ENCODE assay signal across 2 cellular contexts in the genomic region with DNA sequence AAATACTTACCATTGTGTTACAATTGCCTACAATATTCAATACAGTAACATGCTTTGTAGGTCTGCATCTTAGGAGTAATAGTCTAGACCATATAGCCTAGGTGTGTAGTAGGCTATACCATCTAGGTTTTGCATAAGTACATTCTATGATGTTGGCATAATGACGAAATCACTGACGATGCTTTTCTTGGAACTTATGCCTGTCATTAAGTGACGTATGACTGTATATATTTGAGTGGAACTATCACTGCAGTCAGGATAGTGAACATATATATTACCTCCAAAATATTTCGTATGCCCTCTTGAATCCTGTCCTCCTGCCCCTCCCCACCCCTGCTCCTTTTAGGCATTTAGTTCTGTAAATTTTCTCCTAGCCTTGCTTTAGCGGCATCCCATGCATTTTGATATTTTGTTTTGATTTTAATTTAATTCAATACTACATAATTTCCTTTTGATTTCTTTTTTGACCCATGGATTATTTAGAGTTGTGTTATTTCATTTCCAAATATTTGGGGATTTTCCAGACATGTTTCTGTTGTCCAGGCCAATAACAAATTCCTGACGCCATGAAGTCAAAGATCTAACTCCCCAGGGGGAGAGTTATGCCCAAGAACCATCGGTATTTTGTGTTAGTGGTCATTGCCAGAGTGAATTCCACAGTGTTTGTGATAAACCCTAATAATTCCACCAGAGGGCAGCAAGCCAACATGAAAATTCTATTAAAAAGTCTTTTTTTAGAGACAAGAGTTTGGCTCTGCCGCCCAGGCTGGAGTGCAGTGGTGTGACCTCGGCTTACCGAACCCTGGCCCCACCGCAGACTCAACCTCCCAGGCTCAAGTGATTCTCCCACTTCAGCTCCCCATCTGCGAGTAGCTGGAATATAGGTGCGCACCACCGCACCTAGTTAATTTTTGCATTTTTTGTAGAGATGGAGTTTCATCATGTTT.
TF ChIP-seq lines count a peak whose summit lies in the region.

No MANE protein-coding gene starts in this region.

TF ChIP-seq in SK-N-SH treated with all-trans-retinoic acid at 6 μM for 48 hours, 23 proteins besides CTCF, POLR2A, EP300 and RAD21 (continued from another document):
- TF ChIP-seq ISL1 (CRISPR knock-in tag; IDR thresholded peaks at IDR 0.05) (no peak), BACH2 (CRISPR knock-in tag; IDR thresholded peaks at IDR 0.05; ENCODE audit: borderline replicate concordance) (no peak), ZNF70 (CRISPR knock-in tag; IDR thresholded peaks at IDR 0.05) (no peak), CSDC2 (CRISPR knock-in tag; IDR thresholded peaks at IDR 0.05) (no peak), ESRRG (CRISPR knock-in tag; IDR thresholded peaks at IDR 0.05) (no peak), RARB (CRISPR knock-in tag; IDR thresholded peaks at IDR 0.05) (no peak), ZFP3 (CRISPR knock-in tag; IDR thresholded peaks at IDR 0.05) (no peak), ZC3H10 (CRISPR knock-in tag; IDR thresholded peaks at IDR 0.05) (no peak), TCF4 (CRISPR knock-in tag; IDR thresholded peaks at IDR 0.05; ENCODE audit: borderline replicate concordance) (no peak), ZNF565 (CRISPR knock-in tag; conservative IDR thresholded peaks at IDR 0.05; ENCODE audit: low read depth) (no peak)
- TF ChIP-seq, protein P1, sequence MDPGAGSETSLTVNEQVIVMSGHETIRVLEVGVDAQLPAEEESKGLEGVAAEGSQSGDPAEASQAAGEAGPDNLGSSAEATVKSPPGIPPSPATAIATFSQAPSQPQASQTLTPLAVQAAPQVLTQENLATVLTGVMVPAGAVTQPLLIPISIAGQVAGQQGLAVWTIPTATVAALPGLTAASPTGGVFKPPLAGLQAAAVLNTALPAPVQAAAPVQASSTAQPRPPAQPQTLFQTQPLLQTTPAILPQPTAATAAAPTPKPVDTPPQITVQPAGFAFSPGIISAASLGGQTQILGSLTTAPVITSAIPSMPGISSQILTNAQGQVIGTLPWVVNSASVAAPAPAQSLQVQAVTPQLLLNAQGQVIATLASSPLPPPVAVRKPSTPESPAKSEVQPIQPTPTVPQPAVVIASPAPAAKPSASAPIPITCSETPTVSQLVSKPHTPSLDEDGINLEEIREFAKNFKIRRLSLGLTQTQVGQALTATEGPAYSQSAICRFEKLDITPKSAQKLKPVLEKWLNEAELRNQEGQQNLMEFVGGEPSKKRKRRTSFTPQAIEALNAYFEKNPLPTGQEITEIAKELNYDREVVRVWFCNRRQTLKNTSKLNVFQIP (CRISPR knock-in tag; IDR thresholded peaks at IDR 0.05; ENCODE audit: borderline replicate concordance, low read depth), result no peak
- TF ChIP-seq, protein P2, sequence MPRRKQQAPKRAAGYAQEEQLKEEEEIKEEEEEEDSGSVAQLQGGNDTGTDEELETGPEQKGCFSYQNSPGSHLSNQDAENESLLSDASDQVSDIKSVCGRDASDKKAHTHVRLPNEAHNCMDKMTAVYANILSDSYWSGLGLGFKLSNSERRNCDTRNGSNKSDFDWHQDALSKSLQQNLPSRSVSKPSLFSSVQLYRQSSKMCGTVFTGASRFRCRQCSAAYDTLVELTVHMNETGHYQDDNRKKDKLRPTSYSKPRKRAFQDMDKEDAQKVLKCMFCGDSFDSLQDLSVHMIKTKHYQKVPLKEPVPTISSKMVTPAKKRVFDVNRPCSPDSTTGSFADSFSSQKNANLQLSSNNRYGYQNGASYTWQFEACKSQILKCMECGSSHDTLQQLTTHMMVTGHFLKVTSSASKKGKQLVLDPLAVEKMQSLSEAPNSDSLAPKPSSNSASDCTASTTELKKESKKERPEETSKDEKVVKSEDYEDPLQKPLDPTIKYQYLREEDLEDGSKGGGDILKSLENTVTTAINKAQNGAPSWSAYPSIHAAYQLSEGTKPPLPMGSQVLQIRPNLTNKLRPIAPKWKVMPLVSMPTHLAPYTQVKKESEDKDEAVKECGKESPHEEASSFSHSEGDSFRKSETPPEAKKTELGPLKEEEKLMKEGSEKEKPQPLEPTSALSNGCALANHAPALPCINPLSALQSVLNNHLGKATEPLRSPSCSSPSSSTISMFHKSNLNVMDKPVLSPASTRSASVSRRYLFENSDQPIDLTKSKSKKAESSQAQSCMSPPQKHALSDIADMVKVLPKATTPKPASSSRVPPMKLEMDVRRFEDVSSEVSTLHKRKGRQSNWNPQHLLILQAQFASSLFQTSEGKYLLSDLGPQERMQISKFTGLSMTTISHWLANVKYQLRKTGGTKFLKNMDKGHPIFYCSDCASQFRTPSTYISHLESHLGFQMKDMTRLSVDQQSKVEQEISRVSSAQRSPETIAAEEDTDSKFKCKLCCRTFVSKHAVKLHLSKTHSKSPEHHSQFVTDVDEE (CRISPR knock-in tag; IDR thresholded peaks at IDR 0.05), result no peak
- TF ChIP-seq, protein P3, sequence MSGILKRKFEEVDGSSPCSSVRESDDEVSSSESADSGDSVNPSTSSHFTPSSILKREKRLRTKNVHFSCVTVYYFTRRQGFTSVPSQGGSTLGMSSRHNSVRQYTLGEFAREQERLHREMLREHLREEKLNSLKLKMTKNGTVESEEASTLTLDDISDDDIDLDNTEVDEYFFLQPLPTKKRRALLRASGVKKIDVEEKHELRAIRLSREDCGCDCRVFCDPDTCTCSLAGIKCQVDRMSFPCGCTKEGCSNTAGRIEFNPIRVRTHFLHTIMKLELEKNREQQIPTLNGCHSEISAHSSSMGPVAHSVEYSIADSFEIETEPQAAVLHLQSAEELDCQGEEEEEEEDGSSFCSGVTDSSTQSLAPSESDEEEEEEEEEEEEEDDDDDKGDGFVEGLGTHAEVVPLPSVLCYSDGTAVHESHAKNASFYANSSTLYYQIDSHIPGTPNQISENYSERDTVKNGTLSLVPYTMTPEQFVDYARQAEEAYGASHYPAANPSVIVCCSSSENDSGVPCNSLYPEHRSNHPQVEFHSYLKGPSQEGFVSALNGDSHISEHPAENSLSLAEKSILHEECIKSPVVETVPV (CRISPR knock-in tag; IDR thresholded peaks at IDR 0.05), result no peak
TF ChIP-seq in SK-N-SH treated with all-trans-retinoic acid at 6 μM for 48 hours: peak in this region for 0.

TF ChIP-seq in K562, 482 proteins besides CTCF, POLR2A, EP300 and RAD21 (continued from another document and continues in another):
- 0 out of 2 replicates have a peak, but pooled peaks have one; percentile 41 for TF ChIP-seq ZNF384 (IDR thresholded peaks at IDR 0.05; ENCODE audit: low read depth, low read length)
- TF ChIP-seq YBX1 (IDR thresholded peaks at IDR 0.05), result no peak
- TF ChIP-seq HNRNPK (IDR thresholded peaks at IDR 0.05; ENCODE audit: low read depth, low read length, poor library complexity, severe bottlenecking), result no peak
- 0 out of 2 replicates have a peak, but pooled peaks have one; percentile 17 for TF ChIP-seq FOXM1 (IDR thresholded peaks at IDR 0.05; ENCODE audit: low read depth)
- no peak for TF ChIP-seq FOXM1 (CRISPR knock-in tag; IDR thresholded peaks at IDR 0.05; ENCODE audit: low read depth)
- peak; percentile 29; the same call in 1 of the 2 replicates for TF ChIP-seq KHSRP (IDR thresholded peaks at IDR 0.05)
- TF ChIP-seq, protein P4, sequence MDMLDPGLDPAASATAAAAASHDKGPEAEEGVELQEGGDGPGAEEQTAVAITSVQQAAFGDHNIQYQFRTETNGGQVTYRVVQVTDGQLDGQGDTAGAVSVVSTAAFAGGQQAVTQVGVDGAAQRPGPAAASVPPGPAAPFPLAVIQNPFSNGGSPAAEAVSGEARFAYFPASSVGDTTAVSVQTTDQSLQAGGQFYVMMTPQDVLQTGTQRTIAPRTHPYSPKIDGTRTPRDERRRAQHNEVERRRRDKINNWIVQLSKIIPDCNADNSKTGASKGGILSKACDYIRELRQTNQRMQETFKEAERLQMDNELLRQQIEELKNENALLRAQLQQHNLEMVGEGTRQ (CRISPR knock-in tag; IDR thresholded peaks at IDR 0.05), result no peak
- TF ChIP-seq, protein P5, sequence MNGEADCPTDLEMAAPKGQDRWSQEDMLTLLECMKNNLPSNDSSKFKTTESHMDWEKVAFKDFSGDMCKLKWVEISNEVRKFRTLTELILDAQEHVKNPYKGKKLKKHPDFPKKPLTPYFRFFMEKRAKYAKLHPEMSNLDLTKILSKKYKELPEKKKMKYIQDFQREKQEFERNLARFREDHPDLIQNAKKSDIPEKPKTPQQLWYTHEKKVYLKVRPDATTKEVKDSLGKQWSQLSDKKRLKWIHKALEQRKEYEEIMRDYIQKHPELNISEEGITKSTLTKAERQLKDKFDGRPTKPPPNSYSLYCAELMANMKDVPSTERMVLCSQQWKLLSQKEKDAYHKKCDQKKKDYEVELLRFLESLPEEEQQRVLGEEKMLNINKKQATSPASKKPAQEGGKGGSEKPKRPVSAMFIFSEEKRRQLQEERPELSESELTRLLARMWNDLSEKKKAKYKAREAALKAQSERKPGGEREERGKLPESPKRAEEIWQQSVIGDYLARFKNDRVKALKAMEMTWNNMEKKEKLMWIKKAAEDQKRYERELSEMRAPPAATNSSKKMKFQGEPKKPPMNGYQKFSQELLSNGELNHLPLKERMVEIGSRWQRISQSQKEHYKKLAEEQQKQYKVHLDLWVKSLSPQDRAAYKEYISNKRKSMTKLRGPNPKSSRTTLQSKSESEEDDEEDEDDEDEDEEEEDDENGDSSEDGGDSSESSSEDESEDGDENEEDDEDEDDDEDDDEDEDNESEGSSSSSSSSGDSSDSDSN (IDR thresholded peaks at IDR 0.05; ENCODE audit: borderline replicate concordance in 1 of 2, low read depth in 2 of 2, low read length in 2 of 2), result no peak
- no peak; the same call in 1 of the 2 replicates for TF ChIP-seq CEBPG (CRISPR knock-in tag; IDR thresholded peaks at IDR 0.05)
- peak; percentile 17 to 47; a peak in 1 of 4 replicates for TF ChIP-seq CEBPG (tag; conservative IDR thresholded peaks at IDR 0.05 in 1 of 2, IDR thresholded peaks at IDR 0.05 in 1 of 2)
- peak; percentile 28; the same call in 1 of the 2 replicates for TF ChIP-seq TEAD4 (IDR thresholded peaks at IDR 0.05; ENCODE audit: low read length)
- TF ChIP-seq TEAD4 (CRISPR knock-in tag; IDR thresholded peaks at IDR 0.05; ENCODE audit: borderline replicate concordance), result no peak
- TF ChIP-seq GTF2A2 (tag; IDR thresholded peaks at IDR 0.05), result no peak
- TF ChIP-seq SMARCC2 (IDR thresholded peaks at IDR 0.05; ENCODE audit: low read depth), result peak; percentile 19; the same call in 1 of the 2 replicates
- TF ChIP-seq CREB1 (IDR thresholded peaks at IDR 0.05), result peak; percentile 91
- TF ChIP-seq CREB1 (CRISPR knock-in tag; IDR thresholded peaks at IDR 0.05), result peak; percentile 87
- TF ChIP-seq, protein P6, sequence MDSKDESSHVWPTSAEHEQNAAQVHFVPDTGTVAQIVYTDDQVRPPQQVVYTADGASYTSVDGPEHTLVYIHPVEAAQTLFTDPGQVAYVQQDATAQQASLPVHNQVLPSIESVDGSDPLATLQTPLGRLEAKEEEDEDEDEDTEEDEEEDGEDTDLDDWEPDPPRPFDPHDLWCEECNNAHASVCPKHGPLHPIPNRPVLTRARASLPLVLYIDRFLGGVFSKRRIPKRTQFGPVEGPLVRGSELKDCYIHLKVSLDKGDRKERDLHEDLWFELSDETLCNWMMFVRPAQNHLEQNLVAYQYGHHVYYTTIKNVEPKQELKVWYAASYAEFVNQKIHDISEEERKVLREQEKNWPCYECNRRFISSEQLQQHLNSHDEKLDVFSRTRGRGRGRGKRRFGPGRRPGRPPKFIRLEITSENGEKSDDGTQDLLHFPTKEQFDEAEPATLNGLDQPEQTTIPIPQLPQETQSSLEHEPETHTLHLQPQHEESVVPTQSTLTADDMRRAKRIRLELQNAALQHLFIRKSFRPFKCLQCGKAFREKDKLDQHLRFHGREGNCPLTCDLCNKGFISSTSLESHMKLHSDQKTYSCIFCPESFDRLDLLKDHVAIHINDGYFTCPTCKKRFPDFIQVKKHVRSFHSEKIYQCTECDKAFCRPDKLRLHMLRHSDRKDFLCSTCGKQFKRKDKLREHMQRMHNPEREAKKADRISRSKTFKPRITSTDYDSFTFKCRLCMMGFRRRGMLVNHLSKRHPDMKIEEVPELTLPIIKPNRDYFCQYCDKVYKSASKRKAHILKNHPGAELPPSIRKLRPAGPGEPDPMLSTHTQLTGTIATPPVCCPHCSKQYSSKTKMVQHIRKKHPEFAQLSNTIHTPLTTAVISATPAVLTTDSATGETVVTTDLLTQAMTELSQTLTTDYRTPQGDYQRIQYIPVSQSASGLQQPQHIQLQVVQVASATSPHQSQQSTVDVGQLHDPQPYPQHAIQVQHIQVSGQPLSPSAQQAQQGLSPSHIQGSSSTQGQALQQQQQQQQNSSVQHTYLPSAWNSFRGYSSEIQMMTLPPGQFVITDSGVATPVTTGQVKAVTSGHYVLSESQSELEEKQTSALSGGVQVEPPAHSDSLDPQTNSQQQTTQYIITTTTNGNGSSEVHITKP (IDR thresholded peaks at IDR 0.05; ENCODE audit: partially characterized antibody), result peak; percentile 67
- no peak for TF ChIP-seq MYNN (IDR thresholded peaks at IDR 0.05)
- TF ChIP-seq MYNN (CRISPR knock-in tag; IDR thresholded peaks at IDR 0.05), result no peak
- TF ChIP-seq, protein P7, sequence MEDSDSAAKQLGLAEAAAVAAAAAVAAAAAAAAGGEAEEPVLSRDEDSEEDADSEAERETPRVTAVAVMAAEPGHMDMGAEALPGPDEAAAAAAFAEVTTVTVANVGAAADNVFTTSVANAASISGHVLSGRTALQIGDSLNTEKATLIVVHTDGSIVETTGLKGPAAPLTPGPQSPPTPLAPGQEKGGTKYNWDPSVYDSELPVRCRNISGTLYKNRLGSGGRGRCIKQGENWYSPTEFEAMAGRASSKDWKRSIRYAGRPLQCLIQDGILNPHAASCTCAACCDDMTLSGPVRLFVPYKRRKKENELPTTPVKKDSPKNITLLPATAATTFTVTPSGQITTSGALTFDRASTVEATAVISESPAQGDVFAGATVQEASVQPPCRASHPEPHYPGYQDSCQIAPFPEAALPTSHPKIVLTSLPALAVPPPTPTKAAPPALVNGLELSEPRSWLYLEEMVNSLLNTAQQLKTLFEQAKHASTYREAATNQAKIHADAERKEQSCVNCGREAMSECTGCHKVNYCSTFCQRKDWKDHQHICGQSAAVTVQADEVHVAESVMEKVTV (CRISPR knock-in tag; IDR thresholded peaks at IDR 0.05), result peak; percentile 20; the same call in 1 of the 2 replicates
- 0 out of 2 replicates have a peak, but pooled peaks have one; percentile 15 for TF ChIP-seq MAFG (tag; conservative IDR thresholded peaks at IDR 0.05)
- TF ChIP-seq POLR2G (IDR thresholded peaks at IDR 0.05; ENCODE audit: low read depth, low read length), result no peak
- TF ChIP-seq KAT2B (IDR thresholded peaks at IDR 0.05; ENCODE audit: low read depth, low read length), result no peak
- no peak for TF ChIP-seq MECOM (CRISPR knock-in tag; IDR thresholded peaks at IDR 0.05)
- no peak for TF ChIP-seq NFE2 (IDR thresholded peaks at IDR 0.05; ENCODE audit: low read depth)
- no peak for TF ChIP-seq ZFPM2 (CRISPR knock-in tag; IDR thresholded peaks at IDR 0.05)
- TF ChIP-seq, protein P8, sequence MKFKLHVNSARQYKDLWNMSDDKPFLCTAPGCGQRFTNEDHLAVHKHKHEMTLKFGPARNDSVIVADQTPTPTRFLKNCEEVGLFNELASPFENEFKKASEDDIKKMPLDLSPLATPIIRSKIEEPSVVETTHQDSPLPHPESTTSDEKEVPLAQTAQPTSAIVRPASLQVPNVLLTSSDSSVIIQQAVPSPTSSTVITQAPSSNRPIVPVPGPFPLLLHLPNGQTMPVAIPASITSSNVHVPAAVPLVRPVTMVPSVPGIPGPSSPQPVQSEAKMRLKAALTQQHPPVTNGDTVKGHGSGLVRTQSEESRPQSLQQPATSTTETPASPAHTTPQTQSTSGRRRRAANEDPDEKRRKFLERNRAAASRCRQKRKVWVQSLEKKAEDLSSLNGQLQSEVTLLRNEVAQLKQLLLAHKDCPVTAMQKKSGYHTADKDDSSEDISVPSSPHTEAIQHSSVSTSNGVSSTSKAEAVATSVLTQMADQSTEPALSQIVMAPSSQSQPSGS (CRISPR knock-in tag; IDR thresholded peaks at IDR 0.05), result no peak
- peak; percentile 51 for TF ChIP-seq CEBPB (tag; IDR thresholded peaks at IDR 0.05)
- TF ChIP-seq PCBP1 (IDR thresholded peaks at IDR 0.05; ENCODE audit: low read depth, low read length, poor library complexity, severe bottlenecking), result no peak
- TF ChIP-seq TEAD1 (CRISPR knock-in tag; IDR thresholded peaks at IDR 0.05), result peak in 1 of 2 experiments; percentile 47; a peak in 1 of 4 replicates
